In genomic region chr11:86727105-86727504, GRCh38 we compare ENCODE assay signal across 2 cellular contexts.
TF ChIP-seq lines count a peak whose summit lies in the region.

No MANE protein-coding gene starts in this region.

TF ChIP-seq in A549, 52 proteins besides CTCF, POLR2A, EP300 and RAD21:
- TF ChIP-seq NR3C1 (IDR thresholded peaks at IDR 0.05): no peak

TF ChIP-seq in IMR-90, 13 proteins besides CTCF, POLR2A, EP300 and RAD21:
- no peak for TF ChIP-seq NFE2L2 (IDR thresholded peaks at IDR 0.05; ENCODE audit: low read depth, low read length)
- no peak for TF ChIP-seq MXI1 (IDR thresholded peaks at IDR 0.05; ENCODE audit: borderline replicate concordance, low read depth, low read length)
- TF ChIP-seq MAZ (IDR thresholded peaks at IDR 0.05; ENCODE audit: borderline replicate concordance, low read depth, low read length): no peak
- TF ChIP-seq FOS (IDR thresholded peaks at IDR 0.05; ENCODE audit: low read depth, low read length): no peak
- no peak for TF ChIP-seq RCOR1 (IDR thresholded peaks at IDR 0.05; ENCODE audit: insufficient replicate concordance, low read length)
- TF ChIP-seq USF2 (IDR thresholded peaks at IDR 0.05; ENCODE audit: low read depth, low read length): no peak
- TF ChIP-seq MAFK (IDR thresholded peaks at IDR 0.05; ENCODE audit: low read depth, low read length): no peak
- TF ChIP-seq CHD1 (IDR thresholded peaks at IDR 0.05; ENCODE audit: low read depth, low read length): no peak
- TF ChIP-seq ELK1 (IDR thresholded peaks at IDR 0.05; ENCODE audit: borderline replicate concordance, low read depth, low read length): no peak
- no peak for TF ChIP-seq CEBPB (IDR thresholded peaks at IDR 0.05; ENCODE audit: low read depth, low read length)
- TF ChIP-seq BHLHE40 (IDR thresholded peaks at IDR 0.05; ENCODE audit: low read depth, low read length): no peak
- TF ChIP-seq RFX5 (IDR thresholded peaks at IDR 0.05; ENCODE audit: low read depth, low read length): no peak
- no peak for TF ChIP-seq SMC3 (IDR thresholded peaks at IDR 0.05; ENCODE audit: low read depth, low read length)
